In genomic region chr14:91056361-91056760, GRCh38 we compare ENCODE assay signal across 26 cellular contexts.
"Had no signal": no experiment of that assay in that cellular context is flagged by ENCODE, and none has a peak within 500 bp of the region (broad histone marks: within the 10 kb centered on the region; RNA-seq: fewer than 3 reads in every experiment).

No MANE protein-coding gene starts in this region.

- H3K27ac ChIP-seq: coronary artery, epithelial cell of prostate, heart right ventricle, ovary, prostate gland, skin epidermis, tibial nerve, WERI-Rb-1 had no signal

- H3K4me1 ChIP-seq: prostate gland had no signal

- H3K27me3 ChIP-seq: heart right ventricle, ovary, tibial nerve had no signal

- ATAC-seq: activated CD8-positive, alpha-beta T cell treated with anti-CD3 and anti-CD28 coated beads, Interleukin-2, amount 10 ng/mL, durations not matched to agents 7 days and 5 days; heart right ventricle; left colon; mucosa of descending colon; naive thymus-derived CD4-positive, alpha-beta T cell; right cardiac atrium had no signal

- H3K9me3 ChIP-seq: heart right ventricle, mucosa of descending colon, ovary, prostate gland, tibial nerve had no signal

- FAIRE-seq: bronchial epithelial cell, keratinocyte, TTC549, urothelium cell line had no signal

- H3K36me3 ChIP-seq: heart right ventricle, ovary, prostate gland, tibial nerve had no signal

- DNase-seq: activated CD4-positive, alpha-beta T cell treated with anti-CD3 and anti-CD28 coated beads for 1 hour; activated CD4-positive, alpha-beta T cell treated with anti-CD3 and anti-CD28 coated beads, Interleukin-2, amount 50 U/mL, for 1 hour; activated CD8-positive, alpha-beta T cell treated with anti-CD3 and anti-CD28 coated beads, Interleukin-2, amount 10 ng/mL, durations not matched to agents 7 days and 5 days; activated naive CD4-positive, alpha-beta T cell treated with anti-CD3 and anti-CD28 coated beads for 36 hours; activated T-cell treated with anti-CD3 and anti-CD28 coated beads, Interleukin-2, amount 50 U/mL, for 24 hours; amygdala; heart right ventricle; left colon; mesenchymal stem cell; mucosa of descending colon; naive thymus-derived CD4-positive, alpha-beta T cell; ovary; right cardiac atrium; stimulated activated CD4-positive, alpha-beta T cell treated with anti-CD3 and anti-CD28 coated beads, Interleukin-1b, Interleukin-23, amount 100 ng/mL, for 48 hours; stimulated activated naive CD4-positive, alpha-beta T cell; T-helper 1 cell; WERI-Rb-1 had no signal

- H3K4me3 ChIP-seq: coronary artery, heart right ventricle, mucosa of descending colon, ovary, prostate gland, skin epidermis, tibial nerve had no signal
